In the genomic region with DNA sequence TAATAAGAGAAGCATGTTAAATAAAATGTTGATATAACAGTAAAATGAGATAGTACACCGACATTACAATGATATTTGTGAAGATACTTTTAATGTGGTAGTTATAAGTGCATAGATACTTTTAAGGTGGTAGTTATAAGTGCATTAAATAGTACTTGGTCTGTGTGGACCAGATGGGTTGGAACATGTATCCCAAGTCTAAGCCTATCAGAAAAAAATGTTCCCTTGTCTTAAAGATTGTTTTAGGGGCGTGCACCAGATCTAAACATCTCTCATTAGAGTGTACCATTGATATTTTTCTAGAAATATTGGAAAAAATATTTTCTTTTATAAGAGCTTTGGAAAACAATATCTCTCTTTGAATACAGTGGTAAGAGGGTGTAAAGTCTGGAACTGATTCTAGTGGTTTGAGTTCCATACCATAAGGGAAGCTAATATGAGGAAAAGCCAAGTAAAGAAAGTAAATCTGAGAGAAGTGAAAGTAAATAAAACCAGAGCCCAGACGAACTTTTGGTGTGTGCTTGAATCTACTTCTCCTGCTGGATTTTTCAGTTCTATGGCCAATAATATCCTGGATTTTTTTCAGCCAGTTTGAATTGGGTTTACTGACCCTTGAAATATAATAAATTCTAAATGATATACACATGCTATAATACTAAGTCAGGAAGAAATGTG, we compare ENCODE assay signal across 2 cellular contexts.
TF ChIP-seq lines count a peak whose summit lies in the region.

No MANE protein-coding gene starts in this region.

TF ChIP-seq in endothelial cell of umbilical vein, 7 proteins besides CTCF, POLR2A, EP300 and RAD21 (continued from another document):
- TF ChIP-seq MYC (IDR thresholded peaks at IDR 0.05; ENCODE audit: low read depth, low read length): no peak
- no peak for TF ChIP-seq GATA2 (IDR thresholded peaks at IDR 0.05; ENCODE audit: insufficient read depth, insufficient read length, low read depth, low read length)
- TF ChIP-seq EZH2 (IDR thresholded peaks at IDR 0.05; ENCODE audit: borderline replicate concordance, low read depth, low read length, severe bottlenecking): no peak
- TF ChIP-seq, protein P1, sequence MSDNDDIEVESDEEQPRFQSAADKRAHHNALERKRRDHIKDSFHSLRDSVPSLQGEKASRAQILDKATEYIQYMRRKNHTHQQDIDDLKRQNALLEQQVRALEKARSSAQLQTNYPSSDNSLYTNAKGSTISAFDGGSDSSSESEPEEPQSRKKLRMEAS (IDR thresholded peaks at IDR 0.05; ENCODE audit: insufficient read depth, insufficient read length): no peak
- no peak for TF ChIP-seq POLR2AphosphoS5 (IDR thresholded peaks at IDR 0.05; ENCODE audit: insufficient read depth, low read depth, low read length)
- no peak for TF ChIP-seq FOS (IDR thresholded peaks at IDR 0.05; ENCODE audit: borderline replicate concordance, insufficient read depth, low read length)

TF ChIP-seq in WTC11, 78 proteins besides CTCF, POLR2A, EP300 and RAD21 (continued from another document):
- TF ChIP-seq, protein P2, sequence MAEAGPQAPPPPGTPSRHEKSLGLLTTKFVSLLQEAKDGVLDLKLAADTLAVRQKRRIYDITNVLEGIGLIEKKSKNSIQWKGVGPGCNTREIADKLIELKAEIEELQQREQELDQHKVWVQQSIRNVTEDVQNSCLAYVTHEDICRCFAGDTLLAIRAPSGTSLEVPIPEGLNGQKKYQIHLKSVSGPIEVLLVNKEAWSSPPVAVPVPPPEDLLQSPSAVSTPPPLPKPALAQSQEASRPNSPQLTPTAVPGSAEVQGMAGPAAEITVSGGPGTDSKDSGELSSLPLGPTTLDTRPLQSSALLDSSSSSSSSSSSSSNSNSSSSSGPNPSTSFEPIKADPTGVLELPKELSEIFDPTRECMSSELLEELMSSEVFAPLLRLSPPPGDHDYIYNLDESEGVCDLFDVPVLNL (CRISPR knock-in tag; IDR thresholded peaks at IDR 0.05; ENCODE audit: borderline replicate concordance, low read depth): no peak
- TF ChIP-seq, protein P3, sequence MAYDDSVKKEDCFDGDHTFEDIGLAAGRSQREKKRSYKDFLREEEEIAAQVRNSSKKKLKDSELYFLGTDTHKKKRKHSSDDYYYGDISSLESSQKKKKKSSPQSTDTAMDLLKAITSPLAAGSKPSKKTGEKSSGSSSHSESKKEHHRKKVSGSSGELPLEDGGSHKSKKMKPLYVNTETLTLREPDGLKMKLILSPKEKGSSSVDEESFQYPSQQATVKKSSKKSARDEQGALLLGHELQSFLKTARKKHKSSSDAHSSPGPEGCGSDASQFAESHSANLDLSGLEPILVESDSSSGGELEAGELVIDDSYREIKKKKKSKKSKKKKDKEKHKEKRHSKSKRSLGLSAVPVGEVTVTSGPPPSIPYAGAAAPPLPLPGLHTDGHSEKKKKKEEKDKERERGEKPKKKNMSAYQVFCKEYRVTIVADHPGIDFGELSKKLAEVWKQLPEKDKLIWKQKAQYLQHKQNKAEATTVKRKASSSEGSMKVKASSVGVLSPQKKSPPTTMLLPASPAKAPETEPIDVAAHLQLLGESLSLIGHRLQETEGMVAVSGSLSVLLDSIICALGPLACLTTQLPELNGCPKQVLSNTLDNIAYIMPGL (CRISPR knock-in tag; IDR thresholded peaks at IDR 0.05): no peak
- no peak for TF ChIP-seq ZNF219 (CRISPR knock-in tag; IDR thresholded peaks at IDR 0.05; ENCODE audit: borderline replicate concordance)
- TF ChIP-seq MYBL2 (CRISPR knock-in tag; IDR thresholded peaks at IDR 0.05): no peak
- TF ChIP-seq, protein P4, sequence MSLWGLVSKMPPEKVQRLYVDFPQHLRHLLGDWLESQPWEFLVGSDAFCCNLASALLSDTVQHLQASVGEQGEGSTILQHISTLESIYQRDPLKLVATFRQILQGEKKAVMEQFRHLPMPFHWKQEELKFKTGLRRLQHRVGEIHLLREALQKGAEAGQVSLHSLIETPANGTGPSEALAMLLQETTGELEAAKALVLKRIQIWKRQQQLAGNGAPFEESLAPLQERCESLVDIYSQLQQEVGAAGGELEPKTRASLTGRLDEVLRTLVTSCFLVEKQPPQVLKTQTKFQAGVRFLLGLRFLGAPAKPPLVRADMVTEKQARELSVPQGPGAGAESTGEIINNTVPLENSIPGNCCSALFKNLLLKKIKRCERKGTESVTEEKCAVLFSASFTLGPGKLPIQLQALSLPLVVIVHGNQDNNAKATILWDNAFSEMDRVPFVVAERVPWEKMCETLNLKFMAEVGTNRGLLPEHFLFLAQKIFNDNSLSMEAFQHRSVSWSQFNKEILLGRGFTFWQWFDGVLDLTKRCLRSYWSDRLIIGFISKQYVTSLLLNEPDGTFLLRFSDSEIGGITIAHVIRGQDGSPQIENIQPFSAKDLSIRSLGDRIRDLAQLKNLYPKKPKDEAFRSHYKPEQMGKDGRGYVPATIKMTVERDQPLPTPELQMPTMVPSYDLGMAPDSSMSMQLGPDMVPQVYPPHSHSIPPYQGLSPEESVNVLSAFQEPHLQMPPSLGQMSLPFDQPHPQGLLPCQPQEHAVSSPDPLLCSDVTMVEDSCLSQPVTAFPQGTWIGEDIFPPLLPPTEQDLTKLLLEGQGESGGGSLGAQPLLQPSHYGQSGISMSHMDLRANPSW (CRISPR knock-in tag; conservative IDR thresholded peaks at IDR 0.05; ENCODE audit: low read depth): no peak
- TF ChIP-seq ZNF232 (CRISPR knock-in tag; IDR thresholded peaks at IDR 0.05): no peak
- no peak for TF ChIP-seq JUN (CRISPR knock-in tag; IDR thresholded peaks at IDR 0.05)
- TF ChIP-seq, protein P5, sequence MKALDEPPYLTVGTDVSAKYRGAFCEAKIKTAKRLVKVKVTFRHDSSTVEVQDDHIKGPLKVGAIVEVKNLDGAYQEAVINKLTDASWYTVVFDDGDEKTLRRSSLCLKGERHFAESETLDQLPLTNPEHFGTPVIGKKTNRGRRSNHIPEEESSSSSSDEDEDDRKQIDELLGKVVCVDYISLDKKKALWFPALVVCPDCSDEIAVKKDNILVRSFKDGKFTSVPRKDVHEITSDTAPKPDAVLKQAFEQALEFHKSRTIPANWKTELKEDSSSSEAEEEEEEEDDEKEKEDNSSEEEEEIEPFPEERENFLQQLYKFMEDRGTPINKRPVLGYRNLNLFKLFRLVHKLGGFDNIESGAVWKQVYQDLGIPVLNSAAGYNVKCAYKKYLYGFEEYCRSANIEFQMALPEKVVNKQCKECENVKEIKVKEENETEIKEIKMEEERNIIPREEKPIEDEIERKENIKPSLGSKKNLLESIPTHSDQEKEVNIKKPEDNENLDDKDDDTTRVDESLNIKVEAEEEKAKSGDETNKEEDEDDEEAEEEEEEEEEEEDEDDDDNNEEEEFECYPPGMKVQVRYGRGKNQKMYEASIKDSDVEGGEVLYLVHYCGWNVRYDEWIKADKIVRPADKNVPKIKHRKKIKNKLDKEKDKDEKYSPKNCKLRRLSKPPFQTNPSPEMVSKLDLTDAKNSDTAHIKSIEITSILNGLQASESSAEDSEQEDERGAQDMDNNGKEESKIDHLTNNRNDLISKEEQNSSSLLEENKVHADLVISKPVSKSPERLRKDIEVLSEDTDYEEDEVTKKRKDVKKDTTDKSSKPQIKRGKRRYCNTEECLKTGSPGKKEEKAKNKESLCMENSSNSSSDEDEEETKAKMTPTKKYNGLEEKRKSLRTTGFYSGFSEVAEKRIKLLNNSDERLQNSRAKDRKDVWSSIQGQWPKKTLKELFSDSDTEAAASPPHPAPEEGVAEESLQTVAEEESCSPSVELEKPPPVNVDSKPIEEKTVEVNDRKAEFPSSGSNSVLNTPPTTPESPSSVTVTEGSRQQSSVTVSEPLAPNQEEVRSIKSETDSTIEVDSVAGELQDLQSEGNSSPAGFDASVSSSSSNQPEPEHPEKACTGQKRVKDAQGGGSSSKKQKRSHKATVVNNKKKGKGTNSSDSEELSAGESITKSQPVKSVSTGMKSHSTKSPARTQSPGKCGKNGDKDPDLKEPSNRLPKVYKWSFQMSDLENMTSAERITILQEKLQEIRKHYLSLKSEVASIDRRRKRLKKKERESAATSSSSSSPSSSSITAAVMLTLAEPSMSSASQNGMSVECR (CRISPR knock-in tag; IDR thresholded peaks at IDR 0.05; ENCODE audit: borderline replicate concordance): no peak
- no peak for TF ChIP-seq PRRX2 (CRISPR knock-in tag; IDR thresholded peaks at IDR 0.05)
- no peak for TF ChIP-seq IRF2 (CRISPR knock-in tag; IDR thresholded peaks at IDR 0.05; ENCODE audit: borderline replicate concordance, low read depth)
- no peak for TF ChIP-seq OVOL2 (CRISPR knock-in tag; IDR thresholded peaks at IDR 0.05; ENCODE audit: borderline replicate concordance)
- no peak for TF ChIP-seq TEAD4 (CRISPR knock-in tag; IDR thresholded peaks at IDR 0.05)
- TF ChIP-seq, protein P6, sequence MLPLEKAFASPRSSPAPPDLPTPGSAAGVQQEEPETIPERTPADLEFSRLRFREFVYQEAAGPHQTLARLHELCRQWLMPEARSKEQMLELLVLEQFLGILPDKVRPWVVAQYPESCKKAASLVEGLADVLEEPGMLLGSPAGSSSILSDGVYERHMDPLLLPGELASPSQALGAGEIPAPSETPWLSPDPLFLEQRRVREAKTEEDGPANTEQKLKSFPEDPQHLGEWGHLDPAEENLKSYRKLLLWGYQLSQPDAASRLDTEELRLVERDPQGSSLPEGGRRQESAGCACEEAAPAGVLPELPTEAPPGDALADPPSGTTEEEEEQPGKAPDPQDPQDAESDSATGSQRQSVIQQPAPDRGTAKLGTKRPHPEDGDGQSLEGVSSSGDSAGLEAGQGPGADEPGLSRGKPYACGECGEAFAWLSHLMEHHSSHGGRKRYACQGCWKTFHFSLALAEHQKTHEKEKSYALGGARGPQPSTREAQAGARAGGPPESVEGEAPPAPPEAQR (CRISPR knock-in tag; IDR thresholded peaks at IDR 0.05): no peak
